ENCODE assay signal across 13 cellular contexts in genomic region chr11:45280449-45280848, GRCh38. TPM values are rescaled to one million over a fixed set of nuclear protein-coding genes. Genes with fewer than 3 reads are reported as not detected.
A peak's percentile ranks its signal among the peaks of the same experiment; 100 is the strongest.
DNase-seq lines count a peak whose midpoint lies in the region; ATAC-seq and TF ChIP-seq lines count a peak whose summit lies in the region.
"Had no signal": no experiment of that assay in that cellular context is flagged by ENCODE, and none has a peak within 500 bp of the region (broad histone marks: within the 10 kb centered on the region; RNA-seq: fewer than 3 reads in every experiment).

No MANE protein-coding gene starts in this region.

- no peak for TF ChIP-seq POLR2A in gastrocnemius medialis (IDR thresholded peaks at IDR 0.05)

- POLR2A ChIA-PET in CD8-positive, alpha-beta T cell (lab: Charles Lee): no interaction called here

- H3K9me3 ChIP-seq in CD8-positive, alpha-beta T cell (ENCODE audit: low read length): no peaks in the 10 kb centered on the region
- no peaks in the 10 kb centered on the region for H3K9me3 ChIP-seq in gastrocnemius medialis
- H3K9me3 ChIP-seq: neutrophil had no signal

- H3K27me3 ChIP-seq in CD8-positive, alpha-beta T cell (ENCODE audit: insufficient read depth, low read length): peaks cover 7% of the 10 kb centered on the region
- peaks cover 9 to 19% (median 9%) of the 10 kb centered on the region in 3 donors for H3K27me3 ChIP-seq in gastrocnemius medialis

- intact Hi-C loops in CD8-positive, alpha-beta T cell (cut with DNase I, micrococcal nuclease): no loop called here
- intact Hi-C loops in gastrocnemius medialis (cut with DNase I; ENCODE audit: low total_unique reads): no loop called here

- H3K36me3 ChIP-seq in CD8-positive, alpha-beta T cell (ENCODE audit: insufficient read depth, low read length): no peaks in the 10 kb centered on the region
- H3K36me3 ChIP-seq in gastrocnemius medialis: no peaks in the 10 kb centered on the region
- H3K36me3 ChIP-seq: neutrophil had no signal

- no peak overlapping the region for H3K27ac Mint-ChIP-seq in CD8-positive, alpha-beta T cell
- no peak overlapping the region for H3K27ac Mint-ChIP-seq in nephron progenitor cell

- H3K4me3 Mint-ChIP-seq in CD8-positive, alpha-beta T cell: no peak overlapping the region
- no peak overlapping the region for H3K4me3 Mint-ChIP-seq in nephron progenitor cell

- CTCF ChIA-PET in CD8-positive, alpha-beta T cell (lab: Charles Lee): no interaction called here

- peaks cover 6% of the 10 kb centered on the region for H3K9me3 Mint-ChIP-seq in CD8-positive, alpha-beta T cell
- peaks cover 19% of the 10 kb centered on the region for H3K9me3 Mint-ChIP-seq in nephron progenitor cell

- peak in 1 of 7 experiments; percentile 16 for DNase-seq in CD8-positive, alpha-beta T cell
- DNase-seq in NCI-H345 treated with DMSO at 0.1 percent for 48 hours (lab: John Stamatoyannopoulos, UW; ENCODE audit: unreplicated experiment) (peak; percentile 96), dermis blood vessel endothelial cell (peak; percentile 61), gastrocnemius medialis (no peak), GM19238 (ENCODE audit: insufficient read length, low spot score) (no peak), HT-29 (ENCODE audit: low spot score) (no peak), nephron progenitor cell (no peak)
- DNase-seq: activated CD4-positive, alpha-beta T cell treated with anti-CD3 and anti-CD28 coated beads, Interleukin-2, amount 50 U/mL, for 1 hour; AML-193; GOT3 had no signal

- no peak overlapping the region for H3K4me3 ChIP-seq in CD8-positive, alpha-beta T cell (ENCODE audit: low read depth, low read length)
- H3K4me3 ChIP-seq in gastrocnemius medialis: no peak overlapping the region

- no peaks in the 10 kb centered on the region for H3K36me3 Mint-ChIP-seq in CD8-positive, alpha-beta T cell
- H3K36me3 Mint-ChIP-seq in nephron progenitor cell (ENCODE audit: low read depth): peaks cover 7% of the 10 kb centered on the region

- no peaks in the 10 kb centered on the region for H3K4me1 ChIP-seq in CD8-positive, alpha-beta T cell (ENCODE audit: insufficient read depth, low read length)
- H3K4me1 ChIP-seq in gastrocnemius medialis: no peaks in the 10 kb centered on the region

- peaks cover under 1% of the 10 kb centered on the region for H3K4me1 Mint-ChIP-seq in CD8-positive, alpha-beta T cell (ENCODE audit: low read depth)
- H3K4me1 Mint-ChIP-seq in nephron progenitor cell: peaks cover 42% of the 10 kb centered on the region

- TF ChIP-seq CTCF in CD8-positive, alpha-beta T cell (IDR thresholded peaks at IDR 0.05): no peak
- no peak for TF ChIP-seq CTCF in gastrocnemius medialis (IDR thresholded peaks at IDR 0.05 in 4 of 5, conservative IDR thresholded peaks at IDR 0.05 in 1 of 5)
- TF ChIP-seq CTCF in nephron progenitor cell (IDR thresholded peaks at IDR 0.05): no peak

- in situ Hi-C loops in gastrocnemius medialis (cut with MboI; ENCODE audit: low sequenced_read_pairs in 4 of 4): loop anchor here in 2 of 4 donors (25.0 kb wide), 1 partner anchor 343 kb away; no protein-coding TSS in a partner anchor

- H3K27me3 Mint-ChIP-seq in CD8-positive, alpha-beta T cell (ENCODE audit: low read depth): peaks cover 23% of the 10 kb centered on the region
- peaks cover 46% of the 10 kb centered on the region for H3K27me3 Mint-ChIP-seq in nephron progenitor cell (ENCODE audit: low read depth, poor library complexity)

- peak; percentile 83 for ATAC-seq in CD8-positive, alpha-beta T cell
- ATAC-seq in HG03432 (IDR thresholded peaks at IDR 0.05; ENCODE audit: unreplicated experiment): peak; percentile 71
- no peak for ATAC-seq in gastrocnemius medialis
- ATAC-seq: Panc1 had no signal

- H3K27ac ChIP-seq in CD8-positive, alpha-beta T cell (ENCODE audit: low read depth, low read length): no peak overlapping the region
- no peak overlapping the region for H3K27ac ChIP-seq in gastrocnemius medialis
- H3K27ac ChIP-seq: neutrophil had no signal

RNA-seq across cellular contexts. Expression of gene SYT13, which starts 5.7 kb away (rescaled TPM):
- not detected for total RNA-seq in CD8-positive, alpha-beta T cell
- not detected in 2 replicates for total RNA-seq in dermis blood vessel endothelial cell
- total RNA-seq in gastrocnemius medialis: under 1 TPM in 1 of 4 donors, not detected in 3; 0.15 TPM
- 10.1 and 17.6 TPM in 2 replicates for total RNA-seq in HT-29 (2014; rRNA removed; shearing (Covaris generic))

Comparison
In these comparisons a context has a peak if more than half of its experiments do, and no peak if none do; other contexts are left out.
1. ATAC-seq: peak in CD8-positive, alpha-beta T cell (single experiment) and HG03432 (single experiment); none in gastrocnemius medialis (0 of 2).
2. DNase-seq: peak in NCI-H345 treated with DMSO at 0.1 percent for 48 hours (single experiment) and dermis blood vessel endothelial cell (single experiment); none in gastrocnemius medialis (0 of 2), GM19238 (single experiment), HT-29 (single experiment) and nephron progenitor cell (single experiment).